ENCODE assay signal across 2 cellular contexts in genomic region chr5:96288845-96289185, GRCh38.
TF ChIP-seq lines count a peak whose summit lies in the region.

No MANE protein-coding gene starts in this region.

TF ChIP-seq in IMR-90, 13 proteins besides CTCF, POLR2A, EP300 and RAD21:
- no peak for TF ChIP-seq RCOR1 (IDR thresholded peaks at IDR 0.05; ENCODE audit: insufficient replicate concordance, low read length)
- TF ChIP-seq SMC3 (IDR thresholded peaks at IDR 0.05; ENCODE audit: low read depth, low read length), result no peak
- TF ChIP-seq RFX5 (IDR thresholded peaks at IDR 0.05; ENCODE audit: low read depth, low read length), result no peak
- TF ChIP-seq FOS (IDR thresholded peaks at IDR 0.05; ENCODE audit: low read depth, low read length), result no peak
- peak; percentile 76 for TF ChIP-seq BHLHE40 (IDR thresholded peaks at IDR 0.05; ENCODE audit: low read depth, low read length)
- TF ChIP-seq NFE2L2 (IDR thresholded peaks at IDR 0.05; ENCODE audit: low read depth, low read length), result peak; percentile 13; the same call in 1 of the 2 replicates
- TF ChIP-seq CEBPB (IDR thresholded peaks at IDR 0.05; ENCODE audit: low read depth, low read length), result peak; percentile 98

TF ChIP-seq in HepG2, 621 proteins besides CTCF, POLR2A, EP300 and RAD21 (continues in another document):
- TF ChIP-seq ZNF350 (CRISPR knock-in tag; IDR thresholded peaks at IDR 0.05; ENCODE audit: borderline replicate concordance, low read depth) (no peak), YEATS4 (CRISPR knock-in tag; IDR thresholded peaks at IDR 0.05; ENCODE audit: borderline replicate concordance) (no peak), KAT8 (CRISPR knock-in tag; IDR thresholded peaks at IDR 0.05) (0 out of 2 replicates have a peak, but pooled peaks have one; percentile 24), ISL2 (CRISPR knock-in tag; IDR thresholded peaks at IDR 0.05) (0 out of 2 replicates have a peak, but pooled peaks have one; percentile 28), AGO1 (IDR thresholded peaks at IDR 0.05; ENCODE audit: low read depth, low read length, poor library complexity, severe bottlenecking) (no peak), CEBPB (IDR thresholded peaks at IDR 0.05; ENCODE audit: borderline replicate concordance, low read depth, low read length) (peak; percentile 97), SOX6 (IDR thresholded peaks at IDR 0.05) (no peak), SOX6 (CRISPR knock-in tag; IDR thresholded peaks at IDR 0.05) (peak; percentile 46; the same call in 1 of the 2 replicates), ZBTB37 (CRISPR knock-in tag; IDR thresholded peaks at IDR 0.05) (no peak), ZNF770 (CRISPR knock-in tag; IDR thresholded peaks at IDR 0.05) (no peak), GZF1 (CRISPR knock-in tag; IDR thresholded peaks at IDR 0.05) (no peak), DRAP1 (CRISPR knock-in tag; IDR thresholded peaks at IDR 0.05) (no peak), HDAC1 (CRISPR knock-in tag; IDR thresholded peaks at IDR 0.05) (no peak), PCBP2 (optimal IDR thresholded peaks at IDR 0.05; ENCODE audit: low read depth, low read length, poor library complexity, severe bottlenecking) (no peak), ZNF597 (CRISPR knock-in tag; IDR thresholded peaks at IDR 0.05) (no peak), NFKB2 (CRISPR knock-in tag; IDR thresholded peaks at IDR 0.05; ENCODE audit: borderline replicate concordance) (no peak), ATF7-NPFF (CRISPR knock-in tag; IDR thresholded peaks at IDR 0.05; ENCODE audit: low read depth) (no peak), PAXIP1 (CRISPR knock-in tag; conservative IDR thresholded peaks at IDR 0.05) (no peak), IRF2 (CRISPR knock-in tag; IDR thresholded peaks at IDR 0.05) (no peak), FOXO4 (CRISPR knock-in tag; conservative IDR thresholded peaks at IDR 0.05) (no peak), GMEB1 (CRISPR knock-in tag; IDR thresholded peaks at IDR 0.05; ENCODE audit: borderline replicate concordance) (no peak), CEBPG (CRISPR knock-in tag; IDR thresholded peaks at IDR 0.05) (peak; percentile 96), NCOA2 (CRISPR knock-in tag; IDR thresholded peaks at IDR 0.05) (peak; percentile 45), MXI1 (IDR thresholded peaks at IDR 0.05; ENCODE audit: borderline replicate concordance, low read depth, low read length) (no peak), RNF219 (CRISPR knock-in tag; IDR thresholded peaks at IDR 0.05) (no peak), U2AF1 (optimal IDR thresholded peaks at IDR 0.05; ENCODE audit: low read depth, low read length) (no peak), ZNF878 (CRISPR knock-in tag; IDR thresholded peaks at IDR 0.05) (no peak), YY1 (IDR thresholded peaks at IDR 0.05; ENCODE audit: insufficient read depth, insufficient replicate concordance, low read depth, low read length) (no peak), SOX13 (IDR thresholded peaks at IDR 0.05) (no peak), SOX13 (CRISPR knock-in tag; conservative IDR thresholded peaks at IDR 0.05 in 1 of 2, IDR thresholded peaks at IDR 0.05 in 1 of 2) (peak in 1 of 2 experiments; percentile 25; a peak in 1 of 4 replicates), SRY (CRISPR knock-in tag; IDR thresholded peaks at IDR 0.05) (no peak), ZSCAN5A (CRISPR knock-in tag; IDR thresholded peaks at IDR 0.05; ENCODE audit: borderline replicate concordance) (peak; percentile 72; the same call in 1 of the 2 replicates), ZNF652 (CRISPR knock-in tag; IDR thresholded peaks at IDR 0.05; ENCODE audit: borderline replicate concordance, low read depth) (no peak), TRIM24 (CRISPR knock-in tag; IDR thresholded peaks at IDR 0.05) (peak; percentile 84; the same call in 1 of the 2 replicates), HIC2 (CRISPR knock-in tag; IDR thresholded peaks at IDR 0.05; ENCODE audit: low read depth) (no peak), JUNB (CRISPR knock-in tag; IDR thresholded peaks at IDR 0.05; ENCODE audit: borderline replicate concordance) (no peak), EED (CRISPR knock-in tag; IDR thresholded peaks at IDR 0.05) (no peak), FOXK2 (IDR thresholded peaks at IDR 0.05) (no peak), ZNF850 (CRISPR knock-in tag; conservative IDR thresholded peaks at IDR 0.05) (no peak), ZNF839 (CRISPR knock-in tag; IDR thresholded peaks at IDR 0.05; ENCODE audit: borderline replicate concordance) (no peak), ZNF382 (CRISPR knock-in tag; IDR thresholded peaks at IDR 0.05; ENCODE audit: borderline replicate concordance) (no peak), POGZ (CRISPR knock-in tag; IDR thresholded peaks at IDR 0.05) (peak; percentile 96), MAX (IDR thresholded peaks at IDR 0.05) (no peak), KLF12 (CRISPR knock-in tag; IDR thresholded peaks at IDR 0.05; ENCODE audit: borderline replicate concordance) (no peak), ZFP41 (CRISPR knock-in tag; IDR thresholded peaks at IDR 0.05; ENCODE audit: borderline replicate concordance) (no peak)
